Comparison of ENCODE assay signal across 8 cellular contexts in genomic region chr18:21243041-21243431, GRCh38. TPM values are rescaled to one million over a fixed set of nuclear protein-coding genes. Genes with fewer than 3 reads are reported as not detected.
A peak's percentile ranks its signal among the peaks of the same experiment; 100 is the strongest.
DNase-seq lines count a peak whose midpoint lies in the region; FAIRE-seq and TF ChIP-seq lines count a peak whose summit lies in the region.

No MANE protein-coding gene starts in this region.

- TF ChIP-seq CTCF in Caco-2 (IDR thresholded peaks at IDR 0.05; ENCODE audit: insufficient read depth in 1 of 2, low read depth in 1 of 2, low read length in 1 of 2, severe bottlenecking in 1 of 2, unreplicated experiment in 1 of 2) = no peak
- no peak for TF ChIP-seq CTCF in fibroblast of the aortic adventitia (IDR thresholded peaks at IDR 0.05; ENCODE audit: insufficient read depth, low read length)
- TF ChIP-seq CTCF in parathyroid adenoma (IDR thresholded peaks at IDR 0.05) = no peak

- intact Hi-C loops in Caco-2 (cut with micrococcal nuclease; ENCODE audit: unreplicated experiment) = loop anchor here (2.0 to 10.0 kb wide), 6 partner anchors 14 to 359 kb away; partner anchors contain the start of gene ESCO1

- H3K36me3 Mint-ChIP-seq in Caco-2 (ENCODE audit: insufficient read depth, unreplicated experiment) = peaks cover 12% of the 10 kb centered on the region

- peaks cover 21% of the 10 kb centered on the region for H3K4me1 Mint-ChIP-seq in Caco-2 (ENCODE audit: low read depth, unreplicated experiment)

- H3K79me2 ChIP-seq in parathyroid adenoma = no peaks in the 10 kb centered on the region

- no peaks in the 10 kb centered on the region for H3K9me3 Mint-ChIP-seq in Caco-2 (ENCODE audit: unreplicated experiment)

- H3K9me3 ChIP-seq in Caco-2 = no peaks in the 10 kb centered on the region
- no peaks in the 10 kb centered on the region for H3K9me3 ChIP-seq in parathyroid adenoma (ENCODE audit: control insufficient read depth, low read length)

- BruUV-seq in Caco-2 (replicated peaks; lab: Mats Ljungman, UMichigan) = no TSS peak

- POLR2A ChIA-PET in Caco-2 (lab: Charles Lee) = interaction anchor here (0.6 to 0.7 kb wide), 3 partner anchors 17 to 51 kb away, joined by 3 to 4 read pairs (median 4); no protein-coding TSS in a partner anchor

- peaks cover 27% of the 10 kb centered on the region for H3K4me1 ChIP-seq in Caco-2
- no peaks in the 10 kb centered on the region for H3K4me1 ChIP-seq in parathyroid adenoma

- H3K4me3 ChIP-seq in Caco-2 (ENCODE audit: low read depth, low read length) (peak overlapping the region; percentile 99), fibroblast of the aortic adventitia (ENCODE audit: low read depth, low read length) (peak overlapping the region; percentile 59), parathyroid adenoma (ENCODE audit: low read depth, low read length) (peak overlapping the region; percentile 47)

- H3K27ac ChIP-seq in parathyroid adenoma = peak overlapping the region; percentile 38

- H3K4me2 ChIP-seq in parathyroid adenoma (ENCODE audit: low read length) = peak overlapping the region; percentile 86

- DNase-seq in Caco-2 (peak in 1 of 2 experiments; percentile 32), NCI-H146 (lab: John Stamatoyannopoulos, UW) (peak; percentile 69), fibroblast of the aortic adventitia (ENCODE audit: low read depth) (peak; percentile 6), OCI-M2 (lab: John Stamatoyannopoulos, UW; ENCODE audit: unreplicated experiment) (no peak), mesenteric fat pad (ENCODE audit: low spot score) (no peak), GM12891 (ENCODE audit: insufficient read length, low spot score) (no peak)
- DNase-seq in stimulated activated naive CD4-positive, alpha-beta T cell treated with Interleukin-2 at 50 U/mL for 16 hours (lab: John Stamatoyannopoulos, UW) = no peak

- peak overlapping the region; percentile 96 for H2AFZ ChIP-seq in parathyroid adenoma

- H3K27me3 ChIP-seq in Caco-2 (replicated peaks; ENCODE audit: control insufficient read depth, insufficient read depth, low read length) (no peaks in the 10 kb centered on the region), parathyroid adenoma (ENCODE audit: control insufficient read depth, insufficient read depth, low read length) (no peaks in the 10 kb centered on the region)

- H3K4me3 Mint-ChIP-seq in Caco-2 (ENCODE audit: unreplicated experiment) = peak overlapping the region; percentile 95

- no peak for TF ChIP-seq POLR2A in GM12891 (IDR thresholded peaks at IDR 0.05; ENCODE audit: low read depth, low read length)

- no peaks in the 10 kb centered on the region for H3K36me3 ChIP-seq in Caco-2 (ENCODE audit: control insufficient read depth, insufficient read depth, low read length)
- H3K36me3 ChIP-seq in parathyroid adenoma (ENCODE audit: control insufficient read depth, insufficient read depth, low read length) = no peaks in the 10 kb centered on the region

- H3K27me3 Mint-ChIP-seq in Caco-2 (ENCODE audit: insufficient read depth, unreplicated experiment) = no peaks in the 10 kb centered on the region

- H3K27ac Mint-ChIP-seq in Caco-2 (ENCODE audit: unreplicated experiment) = peak overlapping the region; percentile 90

- no peak for FAIRE-seq in GM12891 (lab: Jason Lieb, UNC)

- H3K9ac ChIP-seq in parathyroid adenoma = no peak overlapping the region

- CTCF ChIA-PET in Caco-2 (lab: Charles Lee) = interaction anchor here (0.6 to 0.7 kb wide), 4 partner anchors 115 to 357 kb away, joined by 3 to 6 read pairs (median 4); partner anchors contain the start of gene ESCO1

TF ChIP-seq in GM12891, 5 proteins besides CTCF, POLR2A, EP300 and RAD21:
- TF ChIP-seq PAX5 (IDR thresholded peaks at IDR 0.05; ENCODE audit: insufficient read depth, low read length, severe bottlenecking) (no peak), POLR2AphosphoS5 (IDR thresholded peaks at IDR 0.05; ENCODE audit: low read depth, low read length) (no peak), TAF1 (IDR thresholded peaks at IDR 0.05; ENCODE audit: low read depth, low read length) (no peak), SPI1 (IDR thresholded peaks at IDR 0.05; ENCODE audit: low read depth, low read length) (no peak), POU2F2 (IDR thresholded peaks at IDR 0.05; ENCODE audit: low read depth, low read length) (no peak)

RNA-seq across cellular contexts. Expression of gene GREB1L, which starts 1.0 kb away (rescaled TPM):
- total RNA-seq in Caco-2 (2022) = 71.1 and 75.4 TPM in 2 replicates
- 1.9 and 3.7 TPM in 2 replicates for total RNA-seq in fibroblast of the aortic adventitia (ENCODE audit: low replicate concordance)
- 8.6 TPM for total RNA-seq in mesenteric fat pad
- 0.31 TPM for polyA plus RNA-seq in GM12891 (2012; ENCODE audit: low read depth, missing spikeins)

Comparison
In these comparisons a context has a peak if more than half of its experiments do, and no peak if none do; other contexts are left out.
1. DNase-seq: peak in NCI-H146 (single experiment) and fibroblast of the aortic adventitia (single experiment); none in stimulated activated naive CD4-positive, alpha-beta T cell treated with Interleukin-2 at 50 U/mL for 16 hours (single experiment), OCI-M2 (single experiment), mesenteric fat pad (single experiment) and GM12891 (single experiment).
2. H3K4me3 ChIP-seq: peak in every context shown above with its lines; median percentile 99 in Caco-2; 59 in fibroblast of the aortic adventitia; 47 in parathyroid adenoma.